ENCODE assay signal across 34 cellular contexts in the genomic region with DNA sequence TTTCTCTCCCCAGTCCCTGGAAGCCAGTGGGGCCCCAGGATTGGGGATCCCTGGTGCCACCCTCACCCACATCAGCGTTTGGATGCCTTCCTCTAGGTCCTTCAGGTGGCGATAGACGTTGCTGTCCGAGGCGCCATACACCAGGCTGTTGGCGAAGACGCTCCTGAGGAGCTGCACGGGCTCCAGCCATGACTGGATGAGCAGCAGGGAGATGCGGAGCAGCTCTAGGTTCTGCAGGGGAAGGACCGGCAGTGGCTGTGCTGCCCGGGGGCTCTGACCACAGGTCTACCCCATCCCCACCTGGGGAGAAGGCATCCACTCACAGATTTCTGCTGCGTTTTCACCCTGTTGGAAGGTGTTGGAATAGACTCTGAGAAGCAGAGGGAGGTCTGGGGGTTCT. TPM values are rescaled to one million over a fixed set of nuclear protein-coding genes. Genes with fewer than 3 reads are reported as not detected.
"Had no signal": no experiment of that assay in that cellular context is flagged by ENCODE, and none has a peak within 500 bp of the region (broad histone marks: within the 10 kb centered on the region; RNA-seq: fewer than 3 reads in every experiment).

No MANE protein-coding gene starts in this region.

- H3K27ac Mint-ChIP-seq: activated CD4-positive, alpha-beta T cell treated with anti-CD3 and anti-CD28 coated beads, Interleukin-2, amount 10 ng/mL, durations not matched to agents 7 days and 5 days; activated CD8-positive, alpha-beta T cell treated with anti-CD3 and anti-CD28 coated beads, Interleukin-2, amount 10 ng/mL, durations not matched to agents 7 days and 5 days; activated naive CD4-positive, alpha-beta T cell treated with anti-CD3 and anti-CD28 coated beads, Interleukin-2, amount 10 ng/mL, durations not matched to agents 7 days and 5 days; activated naive CD8-positive, alpha-beta T cell; activated naive CD8-positive, alpha-beta T cell treated with anti-CD3 and anti-CD28 coated beads, Interleukin-2, amount 50 U/mL, for 24 hours; T-helper 1 cell treated with Interleukin-12 subunit alpha and Interleukin-12 subunit beta and Interleukin-4 antibody, amounts not matched to agents 30 μg/mL and 1 μg/mL, for 36 hours; T-helper 2 cell treated with Interferon-gamma antibody and Interleukin-4, amounts not matched to agents 5 μg/mL and 100 μg/mL, for 36 hours had no signal

- H3K36me3 ChIP-seq: brain microvascular endothelial cell, Peyer's patch, SJSA1 had no signal

- ATAC-seq: activated CD8-positive, alpha-beta T cell treated with anti-CD3 and anti-CD28 coated beads, Interleukin-2, amount 10 ng/mL, durations not matched to agents 7 days and 5 days; activated naive CD8-positive, alpha-beta T cell treated with anti-CD3 and anti-CD28 coated beads, Interleukin-2, amount 50 U/mL, for 24 hours; PC-3 had no signal

- H3K27me3 Mint-ChIP-seq: activated naive CD8-positive, alpha-beta T cell; activated naive CD8-positive, alpha-beta T cell treated with anti-CD3 and anti-CD28 coated beads, Interleukin-2, amount 50 U/mL, for 24 hours had no signal

- H3K9me3 Mint-ChIP-seq: activated CD4-positive, alpha-beta T cell treated with anti-CD3 and anti-CD28 coated beads, Interleukin-2, amount 10 ng/mL, durations not matched to agents 7 days and 5 days; activated naive CD4-positive, alpha-beta T cell treated with anti-CD3 and anti-CD28 coated beads, Interleukin-2, amount 10 ng/mL, durations not matched to agents 7 days and 5 days; activated naive CD8-positive, alpha-beta T cell treated with anti-CD3 and anti-CD28 coated beads, Interleukin-2, amount 50 U/mL, for 24 hours; T-helper 1 cell treated with Interleukin-12 subunit alpha and Interleukin-12 subunit beta and Interleukin-4 antibody, amounts not matched to agents 30 μg/mL and 1 μg/mL, for 36 hours; T-helper 2 cell treated with Interferon-gamma antibody and Interleukin-4, amounts not matched to agents 5 μg/mL and 100 μg/mL, for 36 hours had no signal

- H3K9ac ChIP-seq: SK-N-SH had no signal

- DNase-seq: activated CD4-positive, alpha-beta T cell treated with anti-CD3 and anti-CD28 coated beads, Interleukin-2, amount 10 ng/mL, durations not matched to agents 7 days and 5 days; activated CD4-positive, alpha-beta T cell treated with anti-CD3 and anti-CD28 coated beads, Interleukin-2, amount 50 U/mL, for 48 hours; activated CD8-positive, alpha-beta memory T cell treated with anti-CD3 and anti-CD28 coated beads, Interleukin-2, amount 50 U/mL, for 4 hours; activated CD8-positive, alpha-beta T cell treated with anti-CD3 and anti-CD28 coated beads, Interleukin-2, amount 10 ng/mL, durations not matched to agents 7 days and 5 days; activated effector memory CD4-positive, alpha-beta T cell treated with Interleukin-2 at 50 U/mL for 16 hours; activated naive CD4-positive, alpha-beta T cell treated with anti-CD3 and anti-CD28 coated beads, Interleukin-2, amount 10 ng/mL, durations not matched to agents 7 days and 5 days; activated naive CD8-positive, alpha-beta T cell treated with anti-CD3 and anti-CD28 coated beads, Interleukin-2, amount 50 U/mL, for 24 hours; activated T-cell treated with anti-CD3 and anti-CD28 coated beads, Interleukin-2, amount 50 U/mL, for 48 hours; anterior cingulate cortex; brain microvascular endothelial cell; central memory CD4-positive, alpha-beta T cell; MM.1S; MV-4-11; NCI-H1092; NCI-H1436 treated with DMSO at 0.1 percent for 48 hours; NCI-H187; NCI-H2029 treated with DMSO at 0.1 percent for 48 hours; NCI-H2107; NCI-H2171; NCI-H510A; NCI-H526; NCI-H748 treated with DMSO at 0.1 percent for 48 hours; NK-92 treated with Interleukin-12 subunit alpha and Interleukin-12 subunit beta, amount 100 ng/mL, for 24 hours; PC-3; RPMI8226; SHP77 treated with DMSO at 0.1 percent for 48 hours; SK-N-SH had no signal

- H3K4me1 ChIP-seq: Peyer's patch, SJSA1 had no signal

- H3K9me3 ChIP-seq: Peyer's patch, SJSA1, SK-N-SH had no signal

- H3K27me3 ChIP-seq: brain microvascular endothelial cell, Peyer's patch, SJSA1 had no signal

- H3K36me3 Mint-ChIP-seq: activated naive CD4-positive, alpha-beta T cell treated with anti-CD3 and anti-CD28 coated beads, Interleukin-2, amount 10 ng/mL, durations not matched to agents 7 days and 5 days; activated naive CD8-positive, alpha-beta T cell had no signal

- H3K4me1 Mint-ChIP-seq: activated naive CD4-positive, alpha-beta T cell treated with anti-CD3 and anti-CD28 coated beads, Interleukin-2, amount 10 ng/mL, durations not matched to agents 7 days and 5 days had no signal

- H3K27ac ChIP-seq: brain microvascular endothelial cell, Peyer's patch, SJSA1 had no signal

- H3K4me2 ChIP-seq: SK-N-SH had no signal

- H3K4me3 ChIP-seq: Peyer's patch, SJSA1 had no signal

- H3K4me3 Mint-ChIP-seq: activated CD4-positive, alpha-beta T cell treated with anti-CD3 and anti-CD28 coated beads, Interleukin-2, amount 10 ng/mL, durations not matched to agents 7 days and 5 days; activated CD8-positive, alpha-beta T cell treated with anti-CD3 and anti-CD28 coated beads, Interleukin-2, amount 10 ng/mL, durations not matched to agents 7 days and 5 days; activated naive CD4-positive, alpha-beta T cell treated with anti-CD3 and anti-CD28 coated beads, Interleukin-2, amount 10 ng/mL, durations not matched to agents 7 days and 5 days; activated naive CD8-positive, alpha-beta T cell; activated naive CD8-positive, alpha-beta T cell treated with anti-CD3 and anti-CD28 coated beads, Interleukin-2, amount 50 U/mL, for 24 hours; T-helper 1 cell treated with Interleukin-12 subunit alpha and Interleukin-12 subunit beta and Interleukin-4 antibody, amounts not matched to agents 30 μg/mL and 1 μg/mL, for 36 hours; T-helper 2 cell treated with Interferon-gamma antibody and Interleukin-4, amounts not matched to agents 5 μg/mL and 100 μg/mL, for 36 hours had no signal

RNA-seq across cellular contexts. Expression of gene GH2, which starts 1.0 kb away (rescaled TPM):
- total RNA-seq: activated CD4-positive, alpha-beta T cell treated with anti-CD3 and anti-CD28 coated beads, Interleukin-2, amount 10 ng/mL, durations not matched to agents 7 days and 5 days; activated CD8-positive, alpha-beta T cell treated with anti-CD3 and anti-CD28 coated beads, Interleukin-2, amount 10 ng/mL, durations not matched to agents 7 days and 5 days; cerebellum; LHCN-M2; PC-3; Peyer's patch; SJSA1 had no signal
- polyA plus RNA-seq: SK-N-SH had no signal

RNA-seq across cellular contexts. Expression of gene CSH2, which starts 7.2 kb away (rescaled TPM):
- total RNA-seq: activated CD4-positive, alpha-beta T cell treated with anti-CD3 and anti-CD28 coated beads, Interleukin-2, amount 10 ng/mL, durations not matched to agents 7 days and 5 days; activated CD8-positive, alpha-beta T cell treated with anti-CD3 and anti-CD28 coated beads, Interleukin-2, amount 10 ng/mL, durations not matched to agents 7 days and 5 days; LHCN-M2; PC-3; Peyer's patch; SJSA1 had no signal
- polyA plus RNA-seq: SK-N-SH had no signal

RNA-seq across cellular contexts. Expression of gene CSH1, which starts 15.7 kb away (rescaled TPM):
- total RNA-seq: activated CD4-positive, alpha-beta T cell treated with anti-CD3 and anti-CD28 coated beads, Interleukin-2, amount 10 ng/mL, durations not matched to agents 7 days and 5 days; activated CD8-positive, alpha-beta T cell treated with anti-CD3 and anti-CD28 coated beads, Interleukin-2, amount 10 ng/mL, durations not matched to agents 7 days and 5 days; LHCN-M2; PC-3; Peyer's patch; SJSA1 had no signal
- polyA plus RNA-seq: SK-N-SH had no signal

RNA-seq across cellular contexts. Expression of gene CSHL1, which starts 30.4 kb away (rescaled TPM):
- total RNA-seq: activated CD4-positive, alpha-beta T cell treated with anti-CD3 and anti-CD28 coated beads, Interleukin-2, amount 10 ng/mL, durations not matched to agents 7 days and 5 days; activated CD8-positive, alpha-beta T cell treated with anti-CD3 and anti-CD28 coated beads, Interleukin-2, amount 10 ng/mL, durations not matched to agents 7 days and 5 days; cerebellum; LHCN-M2; PC-3; Peyer's patch; SJSA1 had no signal
- polyA plus RNA-seq: SK-N-SH had no signal

RNA-seq across cellular contexts. Expression of gene GH1, which starts 37.9 kb away (rescaled TPM):
- total RNA-seq: activated CD4-positive, alpha-beta T cell treated with anti-CD3 and anti-CD28 coated beads, Interleukin-2, amount 10 ng/mL, durations not matched to agents 7 days and 5 days; activated CD8-positive, alpha-beta T cell treated with anti-CD3 and anti-CD28 coated beads, Interleukin-2, amount 10 ng/mL, durations not matched to agents 7 days and 5 days; cerebellum; LHCN-M2; PC-3; Peyer's patch; SJSA1 had no signal
- polyA plus RNA-seq: SK-N-SH had no signal
